Comparison of ENCODE assay signal across 11 cellular contexts in genomic region chr9:95570150-95570549, GRCh38. TPM values are rescaled to one million over a fixed set of nuclear protein-coding genes. Genes with fewer than 3 reads are reported as not detected.
DNase-seq lines count a peak whose midpoint lies in the region; ATAC-seq and TF ChIP-seq lines count a peak whose summit lies in the region.
"Had no signal": no experiment of that assay in that cellular context is flagged by ENCODE, and none has a peak within 500 bp of the region (broad histone marks: within the 10 kb centered on the region; RNA-seq: fewer than 3 reads in every experiment).

No MANE protein-coding gene starts in this region.

- H3K27me3 ChIP-seq in stomach (peaks cover 0 to 29% (median 0%) of the 10 kb centered on the region in 3 donors), colonic mucosa (no peaks in the 10 kb centered on the region)

- H3K36me3 Mint-ChIP-seq in activated CD8-positive, alpha-beta T cell treated with anti-CD3 and anti-CD28 coated beads, Interleukin-2, amount 10 ng/mL, durations not matched to agents 7 days and 5 days (ENCODE audit: low read depth): no peaks in the 10 kb centered on the region
- H3K36me3 Mint-ChIP-seq in activated CD8-positive, alpha-beta T cell treated with anti-CD3 and anti-CD28 coated beads for 36 hours (ENCODE audit: low read depth): no peaks in the 10 kb centered on the region
- H3K36me3 Mint-ChIP-seq in activated naive CD8-positive, alpha-beta T cell treated with anti-CD3 and anti-CD28 coated beads, Interleukin-2, amount 50 U/mL, for 24 hours (ENCODE audit: low read depth): no peaks in the 10 kb centered on the region
- H3K36me3 Mint-ChIP-seq: IgD-negative memory B cell had no signal

- peaks cover 20% of the 10 kb centered on the region for H3K4me1 Mint-ChIP-seq in activated CD8-positive, alpha-beta T cell treated with anti-CD3 and anti-CD28 coated beads, Interleukin-2, amount 10 ng/mL, durations not matched to agents 7 days and 5 days (ENCODE audit: low read depth)
- H3K4me1 Mint-ChIP-seq in activated CD8-positive, alpha-beta T cell treated with anti-CD3 and anti-CD28 coated beads for 36 hours (ENCODE audit: low read depth): peaks cover 14% of the 10 kb centered on the region
- peaks cover 15% of the 10 kb centered on the region for H3K4me1 Mint-ChIP-seq in activated naive CD8-positive, alpha-beta T cell treated with anti-CD3 and anti-CD28 coated beads, Interleukin-2, amount 50 U/mL, for 24 hours

- TF ChIP-seq CTCF in activated CD8-positive, alpha-beta T cell treated with anti-CD3 and anti-CD28 coated beads for 36 hours (IDR thresholded peaks at IDR 0.05): no peak
- TF ChIP-seq CTCF in stomach (IDR thresholded peaks at IDR 0.05) (no peak), colonic mucosa (IDR thresholded peaks at IDR 0.05) (no peak)

- CTCF ChIA-PET in activated CD8-positive, alpha-beta T cell treated with anti-CD3 and anti-CD28 coated beads, Interleukin-2, amount 10 ng/mL, durations not matched to agents 7 days and 5 days (lab: Charles Lee): interaction anchor here (1.0 kb wide), 1 partner anchor 59 kb away, joined by 3 read pairs; no protein-coding TSS in a partner anchor
- CTCF ChIA-PET in activated CD8-positive, alpha-beta T cell treated with anti-CD3 and anti-CD28 coated beads for 36 hours (lab: Charles Lee): no interaction called here

- no peak for TF ChIP-seq POLR2A in stomach (IDR thresholded peaks at IDR 0.05)

- 28 to 44% (median 29%) methylated on average over 10 to 22 of the region's 22 CpGs for WGBS in stomach, 5 donors

- H3K9ac ChIP-seq in colonic mucosa (ENCODE audit: low read depth in 2 of 2, low read length in 2 of 2): no peak overlapping the region

- POLR2A ChIA-PET in activated CD8-positive, alpha-beta T cell treated with anti-CD3 and anti-CD28 coated beads, Interleukin-2, amount 10 ng/mL, durations not matched to agents 7 days and 5 days (lab: Charles Lee): no interaction called here
- POLR2A ChIA-PET in activated CD8-positive, alpha-beta T cell treated with anti-CD3 and anti-CD28 coated beads for 36 hours (lab: Charles Lee): no interaction called here

- peaks cover 0 to 10% (median 0%) of the 10 kb centered on the region in 4 donors for H3K4me1 ChIP-seq in stomach
- H3K4me1 ChIP-seq in colonic mucosa: no peaks in the 10 kb centered on the region

- no peak for DNase-seq in activated CD8-positive, alpha-beta T cell treated with anti-CD3 and anti-CD28 coated beads, Interleukin-2, amount 10 ng/mL, durations not matched to agents 7 days and 5 days
- no peak for DNase-seq in activated CD8-positive, alpha-beta T cell treated with anti-CD3 and anti-CD28 coated beads for 36 hours
- no peak for DNase-seq in activated naive CD8-positive, alpha-beta T cell treated with anti-CD3 and anti-CD28 coated beads, Interleukin-2, amount 50 U/mL, for 24 hours
- DNase-seq in islet precursor cell (peak; percentile 93), stomach (no peak), colonic mucosa (no peak)
- DNase-seq: amygdala, mucosa of descending colon had no signal

- no peaks in the 10 kb centered on the region for H3K9me3 Mint-ChIP-seq in activated CD8-positive, alpha-beta T cell treated with anti-CD3 and anti-CD28 coated beads, Interleukin-2, amount 10 ng/mL, durations not matched to agents 7 days and 5 days (ENCODE audit: insufficient read depth)
- no peaks in the 10 kb centered on the region for H3K9me3 Mint-ChIP-seq in activated CD8-positive, alpha-beta T cell treated with anti-CD3 and anti-CD28 coated beads for 36 hours
- no peaks in the 10 kb centered on the region for H3K9me3 Mint-ChIP-seq in activated naive CD8-positive, alpha-beta T cell treated with anti-CD3 and anti-CD28 coated beads, Interleukin-2, amount 50 U/mL, for 24 hours

- H3K27ac Mint-ChIP-seq in activated CD8-positive, alpha-beta T cell treated with anti-CD3 and anti-CD28 coated beads, Interleukin-2, amount 10 ng/mL, durations not matched to agents 7 days and 5 days: no peak overlapping the region
- no peak overlapping the region for H3K27ac Mint-ChIP-seq in activated CD8-positive, alpha-beta T cell treated with anti-CD3 and anti-CD28 coated beads for 36 hours
- H3K27ac Mint-ChIP-seq in activated naive CD8-positive, alpha-beta T cell treated with anti-CD3 and anti-CD28 coated beads, Interleukin-2, amount 50 U/mL, for 24 hours: no peak overlapping the region

- H3K4me3 ChIP-seq in stomach (peak overlapping the region in 3 of 4 donors; percentile 16 to 27 (median 21)), colonic mucosa (no peak overlapping the region)
- H3K4me3 ChIP-seq: mucosa of descending colon had no signal

- peaks cover 19% of the 10 kb centered on the region for H3K27me3 Mint-ChIP-seq in activated CD8-positive, alpha-beta T cell treated with anti-CD3 and anti-CD28 coated beads, Interleukin-2, amount 10 ng/mL, durations not matched to agents 7 days and 5 days (ENCODE audit: low read depth)
- H3K27me3 Mint-ChIP-seq in activated CD8-positive, alpha-beta T cell treated with anti-CD3 and anti-CD28 coated beads for 36 hours: peaks cover 39% of the 10 kb centered on the region
- H3K27me3 Mint-ChIP-seq in activated naive CD8-positive, alpha-beta T cell treated with anti-CD3 and anti-CD28 coated beads, Interleukin-2, amount 50 U/mL, for 24 hours: peaks cover 33% of the 10 kb centered on the region

- H3K9me3 ChIP-seq in stomach: no peaks in the 10 kb centered on the region
- no peaks in the 10 kb centered on the region for H3K9me3 ChIP-seq in colonic mucosa
- H3K9me3 ChIP-seq: mucosa of descending colon had no signal

- no peak for TF ChIP-seq EP300 in stomach (IDR thresholded peaks at IDR 0.05)

- intact Hi-C loops in activated CD8-positive, alpha-beta T cell treated with anti-CD3 and anti-CD28 coated beads for 36 hours (cut with micrococcal nuclease): no loop called here
- intact Hi-C loops in stomach (cut with DNase I; ENCODE audit: low total_unique reads) (no loop called here), colonic mucosa (cut with DNase I) (no loop called here)

- ATAC-seq in activated CD8-positive, alpha-beta T cell treated with anti-CD3 and anti-CD28 coated beads, Interleukin-2, amount 10 ng/mL, durations not matched to agents 7 days and 5 days: peak; percentile 33
- ATAC-seq in activated CD8-positive, alpha-beta T cell treated with anti-CD3 and anti-CD28 coated beads for 36 hours: no peak
- ATAC-seq in activated naive CD8-positive, alpha-beta T cell treated with anti-CD3 and anti-CD28 coated beads, Interleukin-2, amount 50 U/mL, for 24 hours: no peak
- ATAC-seq in GM21619 (IDR thresholded peaks at IDR 0.05; ENCODE audit: unreplicated experiment) (no peak), GM21367 (IDR thresholded peaks at IDR 0.05; ENCODE audit: unreplicated experiment) (no peak)
- ATAC-seq: mucosa of descending colon had no signal

- peak overlapping the region in 3 of 5 donors; percentile 6 to 46 (median 23) for H3K27ac ChIP-seq in stomach
- no peak overlapping the region for H3K27ac ChIP-seq in colonic mucosa

- H3K4me3 Mint-ChIP-seq in activated CD8-positive, alpha-beta T cell treated with anti-CD3 and anti-CD28 coated beads, Interleukin-2, amount 10 ng/mL, durations not matched to agents 7 days and 5 days: peak overlapping the region; percentile 20
- H3K4me3 Mint-ChIP-seq in activated CD8-positive, alpha-beta T cell treated with anti-CD3 and anti-CD28 coated beads for 36 hours: no peak overlapping the region
- H3K4me3 Mint-ChIP-seq in activated naive CD8-positive, alpha-beta T cell treated with anti-CD3 and anti-CD28 coated beads, Interleukin-2, amount 50 U/mL, for 24 hours: peak overlapping the region; percentile 16
- H3K4me3 Mint-ChIP-seq: IgD-negative memory B cell had no signal

- no peaks in the 10 kb centered on the region for H3K36me3 ChIP-seq in stomach
- H3K36me3 ChIP-seq in colonic mucosa: no peaks in the 10 kb centered on the region

RNA-seq across cellular contexts. Expression of gene PTCH1, which starts 53.4 kb away (rescaled TPM):
- 1 to 10 TPM; 5.0 to 6.1 TPM for total RNA-seq in activated CD8-positive, alpha-beta T cell treated with anti-CD3 and anti-CD28 coated beads, Interleukin-2, amount 10 ng/mL, durations not matched to agents 7 days and 5 days
- total RNA-seq in activated CD8-positive, alpha-beta T cell treated with anti-CD3 and anti-CD28 coated beads for 36 hours: 1 to 10 TPM; 5.4 to 7.3 TPM
- 10 to 100 TPM; 20.6 to 53.3 (median 28.0) TPM for total RNA-seq in stomach
- 1 to 10 TPM; 3.9 to 9.3 (median 8.6) TPM for polyA plus RNA-seq in stomach
- 10 to 100 TPM; 18.7 to 24.6 TPM for total RNA-seq in colonic mucosa
